ENCODE assay signal across 14 cellular contexts in genomic region chr6:158158123-158158522, GRCh38.
"Had no signal": no experiment of that assay in that cellular context is flagged by ENCODE, and none has a peak within 500 bp of the region (broad histone marks: within the 10 kb centered on the region; RNA-seq: fewer than 3 reads in every experiment).

No MANE protein-coding gene starts in this region.

- H3K27me3 Mint-ChIP-seq: effector memory CD8-positive, alpha-beta T cell; memory B cell had no signal

- H3K36me3 Mint-ChIP-seq: activated naive CD4-positive, alpha-beta T cell treated with anti-CD3 and anti-CD28 coated beads, Interleukin-2, amount 50 U/mL, for 72 hours had no signal

- H3K9me3 Mint-ChIP-seq: activated naive CD4-positive, alpha-beta T cell treated with anti-CD3 and anti-CD28 coated beads, Interleukin-2, amount 50 U/mL, for 72 hours; effector memory CD8-positive, alpha-beta T cell; memory B cell had no signal

- ATAC-seq: activated naive CD4-positive, alpha-beta T cell treated with anti-CD3 and anti-CD28 coated beads, Interleukin-2, amount 50 U/mL, for 72 hours; effector memory CD8-positive, alpha-beta T cell had no signal

- DNase-seq: activated CD4-positive, alpha-beta T cell treated with anti-CD3 and anti-CD28 coated beads, Interleukin-2, amount 50 U/mL, for 4 hours; activated gamma-delta T cell; adrenal gland; dermis blood vessel endothelial cell; effector memory CD8-positive, alpha-beta T cell; occipital lobe; retina; stimulated activated CD4-positive, alpha-beta T cell treated with anti-CD3 and anti-CD28 coated beads, Interleukin-12 subunit alpha, Interleukin-12 subunit beta, amount 100 ng/mL, for 4 hours; stimulated activated CD4-positive, alpha-beta T cell treated with anti-CD3 and anti-CD28 coated beads, Interleukin-2, amount 100 ng/mL, for 24 hours; stimulated activated naive CD4-positive, alpha-beta T cell treated with Interleukin-2 at 50 U/mL for 16 hours; tibial artery; WERI-Rb-1 had no signal

- H3K27ac Mint-ChIP-seq: activated naive CD4-positive, alpha-beta T cell treated with anti-CD3 and anti-CD28 coated beads, Interleukin-2, amount 50 U/mL, for 72 hours; effector memory CD8-positive, alpha-beta T cell; memory B cell had no signal

- H3K4me3 Mint-ChIP-seq: effector memory CD8-positive, alpha-beta T cell; memory B cell had no signal
